ENCODE assay signal across 8 cellular contexts in genomic region chr12:38316391-38317129, GRCh38. TPM values are rescaled to one million over a fixed set of nuclear protein-coding genes. Genes with fewer than 3 reads are reported as not detected.
DNase-seq lines count a peak whose midpoint lies in the region; FAIRE-seq and TF ChIP-seq lines count a peak whose summit lies in the region.

A gene with protein sequence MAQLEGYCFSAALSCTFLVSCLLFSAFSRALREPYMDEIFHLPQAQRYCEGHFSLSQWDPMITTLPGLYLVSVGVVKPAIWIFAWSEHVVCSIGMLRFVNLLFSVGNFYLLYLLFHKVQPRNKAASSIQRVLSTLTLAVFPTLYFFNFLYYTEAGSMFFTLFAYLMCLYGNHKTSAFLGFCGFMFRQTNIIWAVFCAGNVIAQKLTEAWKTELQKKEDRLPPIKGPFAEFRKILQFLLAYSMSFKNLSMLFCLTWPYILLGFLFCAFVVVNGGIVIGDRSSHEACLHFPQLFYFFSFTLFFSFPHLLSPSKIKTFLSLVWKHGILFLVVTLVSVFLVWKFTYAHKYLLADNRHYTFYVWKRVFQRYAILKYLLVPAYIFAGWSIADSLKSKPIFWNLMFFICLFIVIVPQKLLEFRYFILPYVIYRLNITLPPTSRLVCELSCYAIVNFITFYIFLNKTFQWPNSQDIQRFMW (plus strand): TSS chr12:38316774. CDS start chr12:38316894, 120 bp downstream.

- H3K9me3 Mint-ChIP-seq in H9, result peaks cover 20 to 22% of the 10 kb centered on the region in 2 experiments

- H3K27ac ChIP-seq in H9 (ENCODE audit: insufficient read length, low read depth, low read length) (no peak within 1 kb of the TSS), SJSA1 (peak within 1 kb of the TSS; percentile 43; the same call in 1 of the 2 replicates), suprapubic skin (peak within 1 kb of the TSS; percentile 77)

- peaks cover 5% of the 10 kb centered on the region for H3K23me2 ChIP-seq in H9 (ENCODE audit: insufficient read length, low read depth, low read length, poor library complexity, severe bottlenecking)

- no peaks in the 10 kb centered on the region; the same call in 1 of the 2 replicates for H3K4me1 ChIP-seq in H9 (ENCODE audit: insufficient read depth, low read length)
- no peaks in the 10 kb centered on the region for H3K4me1 ChIP-seq in SJSA1 (replicated peaks)
- peaks cover 15% of the 10 kb centered on the region for H3K4me1 ChIP-seq in suprapubic skin

- no peak within 1 kb of the TSS for H4K91ac ChIP-seq in H9 (ENCODE audit: insufficient read length, low read depth, low read length)

- peak within 1 kb of the TSS; percentile 83 to 91 for H3K4me3 Mint-ChIP-seq in H9

- peak within 1 kb of the TSS; percentile 85 for H3K14ac ChIP-seq in H9 (ENCODE audit: insufficient read depth, low read length)

- H3K9ac ChIP-seq in H9 (ENCODE audit: extremely low read depth, insufficient read length, low read length), result no peak within 1 kb of the TSS

- no peaks in the 10 kb centered on the region for H3K79me2 ChIP-seq in H9 (ENCODE audit: insufficient read depth, low read length)

- H3K4me1 Mint-ChIP-seq in H9, result peaks cover 5 to 11% of the 10 kb centered on the region in 2 experiments

- H3K18ac ChIP-seq in H9 (ENCODE audit: insufficient read length, low read depth, low read length), result peak within 1 kb of the TSS; percentile 27

- no peak within 1 kb of the TSS for H2BK12ac ChIP-seq in H9 (ENCODE audit: insufficient read length, low read depth, low read length)

- H3K9me3 ChIP-seq in H9 (ENCODE audit: control insufficient read depth, low read depth, low read length) (peaks cover 8% of the 10 kb centered on the region), SJSA1 (replicated peaks) (no peaks in the 10 kb centered on the region), suprapubic skin (no peaks in the 10 kb centered on the region)

- H2BK20ac ChIP-seq in H9 (ENCODE audit: low read depth, low read length, poor library complexity, severe bottlenecking), result no peak within 1 kb of the TSS

- peak; percentile 98 for FAIRE-seq in frontal cortex (lab: Jason Lieb, UNC)

- no peak within 1 kb of the TSS for H2BK15ac ChIP-seq in H9 (ENCODE audit: low read depth, low read length)

- TF ChIP-seq CTCF in H9 (conservative IDR thresholded peaks at IDR 0.05) (peak; percentile 73), suprapubic skin (IDR thresholded peaks at IDR 0.05) (peak; percentile 46 to 69)

- TF ChIP-seq EP300 in suprapubic skin (IDR thresholded peaks at IDR 0.05), result no peak

- peak within 1 kb of the TSS; percentile 64 for H3K4me2 ChIP-seq in H9 (ENCODE audit: insufficient read depth, insufficient read length, low read length)

- no peak within 1 kb of the TSS for H4K8ac ChIP-seq in H9 (replicated peaks; ENCODE audit: insufficient read length, low read depth, low read length)

- H3K27me3 ChIP-seq in H9 (ENCODE audit: insufficient read depth, low read length) (no peaks in the 10 kb centered on the region), SJSA1 (replicated peaks) (no peaks in the 10 kb centered on the region), suprapubic skin (no peaks in the 10 kb centered on the region)

- H2AFZ ChIP-seq in H9 (ENCODE audit: low read length), result peak within 1 kb of the TSS; percentile 86

- H3K4me3 ChIP-seq in SJSA1 (peak within 1 kb of the TSS; percentile 45), suprapubic skin (peak within 1 kb of the TSS; percentile 62)

- no peak within 1 kb of the TSS for H2AK5ac ChIP-seq in H9 (ENCODE audit: insufficient read length, low read length)

- H3K79me1 ChIP-seq in H9 (ENCODE audit: insufficient read depth, low read depth, low read length, poor library complexity, severe bottlenecking), result no peaks in the 10 kb centered on the region

- peaks cover 0 to 7% (median 2%) of the 10 kb centered on the region in 3 experiments; a peak in 3 of 7 replicates for H3K36me3 Mint-ChIP-seq in H9 (ENCODE audit: insufficient read depth in 1 of 3, low read depth in 3 of 3)

- H3K27ac Mint-ChIP-seq in H9, result peak within 1 kb of the TSS; percentile 85 to 93 (median 93); a peak in 6 of 7 replicates

- H3T11ph ChIP-seq in H9 (ENCODE audit: low read length), result no peak within 1 kb of the TSS

- no peak within 1 kb of the TSS for H2BK5ac ChIP-seq in H9 (ENCODE audit: insufficient read length, low read length)

- TF ChIP-seq POLR2A in suprapubic skin (IDR thresholded peaks at IDR 0.05), result no peak

- no peak within 1 kb of the TSS for H3K56ac ChIP-seq in H9 (ENCODE audit: insufficient read length, low read depth, low read length)

- H2BK120ac ChIP-seq in H9 (ENCODE audit: low read depth, low read length, poor library complexity, severe bottlenecking), result no peak within 1 kb of the TSS

- no peak within 1 kb of the TSS for H3K23ac ChIP-seq in H9 (ENCODE audit: insufficient read length, low read depth, low read length)

- no peak within 1 kb of the TSS for H4K5ac ChIP-seq in H9 (ENCODE audit: insufficient read length, low read depth, low read length)

- H3K36me3 ChIP-seq in SJSA1, result no peaks in the 10 kb centered on the region
- no peaks in the 10 kb centered on the region for H3K36me3 ChIP-seq in suprapubic skin

- no peak within 1 kb of the TSS for H3K4ac ChIP-seq in H9 (ENCODE audit: low read depth, low read length)

- no CpG with 5 or more reads among the region's 42 CpGs for WGBS in H9 (ENCODE audit: extremely low coverage, insufficient read length, low lambda C conversion rate)
- under 1% methylated on average over 42 of the region's 42 CpGs for WGBS in suprapubic skin

- peak; percentile 89 for DNase-seq in GDM1 (lab: John Stamatoyannopoulos, UW)
- peak; percentile 93 for DNase-seq in H9
- peak; percentile 94 for DNase-seq in M059J (ENCODE audit: low read depth)
- DNase-seq in SJSA1 (ENCODE audit: low read depth in 1 of 2, low spot score in 2 of 2), result peak; percentile 91 to 94
- peak; percentile 93 for DNase-seq in activated naive CD4-positive, alpha-beta T cell treated with Interleukin-2 at 50 U/mL for 16 hours
- DNase-seq in frontal cortex (ENCODE audit: low spot score in 2 of 2), result peak; percentile 63 to 66
- DNase-seq in non-pigmented ciliary epithelial cell (ENCODE audit: low read depth), result peak; percentile 89
- DNase-seq in suprapubic skin (ENCODE audit: low spot score in 2 of 2), result peak; percentile 94 to 95

- no peaks in the 10 kb centered on the region for H4K20me1 ChIP-seq in H9 (ENCODE audit: control insufficient read depth, insufficient read depth, insufficient read length)

- H3K27me3 Mint-ChIP-seq in H9 (ENCODE audit: low read depth), result no peaks in the 10 kb centered on the region; the same call in 1 of the 2 replicates

RNA-seq across cellular contexts. Expression of the gene that starts here (rescaled TPM):
- total RNA-seq in H9 (2021), result 4.2 and 6.8 TPM in 2 replicates
- 3.9 and 4.9 TPM in 2 replicates for total RNA-seq in M059J (2014; rRNA removed; shearing (Covaris generic))
- 1.5 and 2.9 TPM in 2 replicates for total RNA-seq in SJSA1 (2014; rRNA removed; shearing (Covaris generic))
- 11.8 TPM for total RNA-seq in frontal cortex
- total RNA-seq in suprapubic skin, result 1 to 10 TPM; 4.2 to 9.7 (median 6.1) TPM
